Comparison of ENCODE assay signal across 8 cellular contexts in genomic region chr3:51955893-51956770, GRCh38. TPM values are rescaled to one million over a fixed set of nuclear protein-coding genes. Genes with fewer than 3 reads are reported as not detected.
DNase-seq lines count a peak whose midpoint lies in the region; ATAC-seq and TF ChIP-seq lines count a peak whose summit lies in the region.

No MANE protein-coding gene starts in this region.

- peak in 4 of 10 experiments; percentile 17 to 46 (median 24) for DNase-seq in CD4-positive, alpha-beta T cell
- DNase-seq in KG1 (lab: John Stamatoyannopoulos, UW) = peak; percentile 16
- peak in 46 of 58 donors; percentile 15 to 81 (median 63) for DNase-seq in anterior cingulate cortex (lab: John Stamatoyannopoulos, UW)
- no peak for DNase-seq in right atrium auricular region (ENCODE audit: low spot score)
- DNase-seq in prostate gland (ENCODE audit: low spot score) = peak; percentile 63
- no peak for DNase-seq in COLO668 (lab: John Stamatoyannopoulos, UW; ENCODE audit: unreplicated experiment)
- no peak for DNase-seq in NCI-H2227 (lab: John Stamatoyannopoulos, UW; ENCODE audit: unreplicated experiment)
- no peak for DNase-seq in NCI-H2196 (lab: John Stamatoyannopoulos, UW; ENCODE audit: unreplicated experiment)

- H3K27me3 ChIP-seq in CD4-positive, alpha-beta T cell (ENCODE audit: control insufficient read depth, insufficient read depth, low read length) = peaks cover 28% of the 10 kb centered on the region
- no peaks in the 10 kb centered on the region for H3K27me3 ChIP-seq in right atrium auricular region
- no peaks in the 10 kb centered on the region for H3K27me3 ChIP-seq in prostate gland (replicated peaks; ENCODE audit: insufficient read depth)

- H3K9me3 ChIP-seq in CD4-positive, alpha-beta T cell (ENCODE audit: control insufficient read depth, low read length) = no peaks in the 10 kb centered on the region
- H3K9me3 ChIP-seq in right atrium auricular region (no peaks in the 10 kb centered on the region), prostate gland (no peaks in the 10 kb centered on the region)

- peaks cover 4% of the 10 kb centered on the region for H3K36me3 Mint-ChIP-seq in CD4-positive, alpha-beta T cell (ENCODE audit: low read depth)

- POLR2A ChIA-PET in CD4-positive, alpha-beta T cell (lab: Charles Lee) = no interaction called here

- TF ChIP-seq CTCF in CD4-positive, alpha-beta T cell (IDR thresholded peaks at IDR 0.05) = peak; percentile 50
- TF ChIP-seq CTCF in right atrium auricular region (IDR thresholded peaks at IDR 0.05) = peak; percentile 38 to 52
- peak in 2 of 4 experiments; percentile 37 to 58 for TF ChIP-seq CTCF in prostate gland (IDR thresholded peaks at IDR 0.05)

- peak; percentile 77 for ATAC-seq in CD4-positive, alpha-beta T cell (ENCODE audit: poor library complexity)

- peak overlapping the region; percentile 51 for H3K4me3 Mint-ChIP-seq in CD4-positive, alpha-beta T cell

- peaks cover 39% of the 10 kb centered on the region for H3K36me3 ChIP-seq in right atrium auricular region
- no peaks in the 10 kb centered on the region for H3K36me3 ChIP-seq in prostate gland

- H3K4me1 ChIP-seq in right atrium auricular region (peaks cover 0 to 22% of the 10 kb centered on the region in 2 donors), prostate gland (replicated peaks) (peaks cover 8% of the 10 kb centered on the region)

- H3K4me1 Mint-ChIP-seq in CD4-positive, alpha-beta T cell (ENCODE audit: low read depth) = peaks cover 6% of the 10 kb centered on the region

- WGBS in prostate gland = 3% methylated on average over 60 of the region's 97 CpGs

- intact Hi-C loops in CD4-positive, alpha-beta T cell (cut with DNase I, micrococcal nuclease) = no loop called here
- intact Hi-C loops in prostate gland (cut with DNase I) = no loop called here

- H3K9me3 Mint-ChIP-seq in CD4-positive, alpha-beta T cell = no peaks in the 10 kb centered on the region

- H3K27ac Mint-ChIP-seq in CD4-positive, alpha-beta T cell = no peak overlapping the region

- H3K4me3 ChIP-seq in right atrium auricular region (peak overlapping the region; percentile 18 to 48), prostate gland (peak overlapping the region; percentile 29 to 35)

- CTCF ChIA-PET in CD4-positive, alpha-beta T cell (lab: Charles Lee) = interaction anchor here (2.2 kb wide), 1 partner anchor 18 kb away, joined by 5 read pairs; the partner anchor contains the start of gene ABHD14B

- H3K27ac ChIP-seq in CD4-positive, alpha-beta T cell (ENCODE audit: low read depth, low read length) = no peak overlapping the region
- H3K27ac ChIP-seq in right atrium auricular region (peak overlapping the region; percentile 71 to 76), prostate gland (peak overlapping the region; percentile 69 to 73)

- H3K27me3 Mint-ChIP-seq in CD4-positive, alpha-beta T cell = peaks cover 33% of the 10 kb centered on the region

- peak; percentile 23 for TF ChIP-seq POLR2A in prostate gland (IDR thresholded peaks at IDR 0.05)

RNA-seq across cellular contexts. Expression of gene GPR62, which starts 1.0 kb away (rescaled TPM):
- not detected for total RNA-seq in CD4-positive, alpha-beta T cell
- total RNA-seq in right atrium auricular region (under 1 TPM; 0.12 to 0.82 TPM), prostate gland (under 1 TPM; 0.41 to 0.97 TPM)

RNA-seq across cellular contexts. Expression of gene PCBP4, which starts 11.1 kb away (rescaled TPM):
- 10 to 100 TPM; 14.7 to 16.8 TPM for total RNA-seq in CD4-positive, alpha-beta T cell
- total RNA-seq in right atrium auricular region (100 to 1,000 TPM in 1 of 2 donors, 10 to 100 TPM in 1; 73.8 to 119 TPM), prostate gland (10 to 100 TPM; 74.0 to 74.1 TPM)

RNA-seq across cellular contexts. Expression of gene PARP3, which starts 14.0 kb away (rescaled TPM):
- 1 to 10 TPM; 5.8 to 6.4 TPM for total RNA-seq in CD4-positive, alpha-beta T cell
- total RNA-seq in right atrium auricular region = 10 to 100 TPM in 1 of 2 donors, 1 to 10 TPM in 1; 9.8 to 12.8 TPM
- 10 to 100 TPM; 22.0 to 45.9 TPM for total RNA-seq in prostate gland

RNA-seq across cellular contexts. Expression of gene RRP9, which starts 14.4 kb away (rescaled TPM):
- 1 to 10 TPM; 6.4 to 7.6 TPM for total RNA-seq in CD4-positive, alpha-beta T cell
- total RNA-seq in right atrium auricular region (10 to 100 TPM in 1 of 2 donors, 1 to 10 TPM in 1; 6.3 to 11.1 TPM), prostate gland (10 to 100 TPM; 14.9 to 18.6 TPM)

RNA-seq across cellular contexts. Expression of gene ABHD14B, which starts 17.7 kb away (rescaled TPM):
- 10 to 100 TPM; 52.4 to 58.2 TPM for total RNA-seq in CD4-positive, alpha-beta T cell
- total RNA-seq in right atrium auricular region (10 to 100 TPM; 15.6 to 20.9 TPM), prostate gland (100 to 1,000 TPM in 1 of 2 donors, 10 to 100 TPM in 1; 53.7 to 128 TPM)

Comparison
In these comparisons a context has a peak if more than half of its experiments do, and no peak if none do; other contexts are left out.
1. DNase-seq: peak in KG1 (single experiment), anterior cingulate cortex (46 of 58) and prostate gland (single experiment); none in right atrium auricular region (single experiment), COLO668 (single experiment), NCI-H2227 (single experiment) and NCI-H2196 (single experiment).
2. RNA of gene PCBP4, which starts 11.1 kb away (total RNA-seq): 73.8 to 119 TPM in right atrium auricular region and 74.0 to 74.1 TPM in prostate gland; 14.7 to 16.8 TPM in CD4-positive, alpha-beta T cell; every median in the first group is over 4 times any median in the second.